19 cellular contexts compared by ENCODE assay signal in genomic region chr7:47544416-47544815, GRCh38. TPM values are rescaled to one million over a fixed set of nuclear protein-coding genes. Genes with fewer than 3 reads are reported as not detected.
A peak's percentile ranks its signal among the peaks of the same experiment; 100 is the strongest.
DNase-seq lines count a peak whose midpoint lies in the region; ATAC-seq and TF ChIP-seq lines count a peak whose summit lies in the region.
"Had no signal": no experiment of that assay in that cellular context is flagged by ENCODE, and none has a peak within 500 bp of the region (broad histone marks: within the 10 kb centered on the region; RNA-seq: fewer than 3 reads in every experiment).

No MANE protein-coding gene starts in this region.

- H3K4me3 Mint-ChIP-seq in glutamatergic neuron (ENCODE audit: unreplicated experiment): peak overlapping the region; percentile 30
- no peak overlapping the region for H3K4me3 Mint-ChIP-seq in stimulated activated memory B cell treated with anti-CD40 and anti-IgM and Interleukin-4, amounts not matched to agents 10 μg/mL and 1 μg/mL and 100 μg/mL, for 72 hours
- H3K4me3 Mint-ChIP-seq: CD4-positive, alpha-beta memory T cell had no signal

- peaks cover 23% of the 10 kb centered on the region for H3K4me1 Mint-ChIP-seq in glutamatergic neuron (ENCODE audit: low read depth, unreplicated experiment)
- H3K4me1 Mint-ChIP-seq in stimulated activated memory B cell treated with anti-CD40 and anti-IgM and Interleukin-4, amounts not matched to agents 10 μg/mL and 1 μg/mL and 100 μg/mL, for 72 hours: peaks cover 56% of the 10 kb centered on the region
- H3K4me1 Mint-ChIP-seq: CD4-positive, alpha-beta memory T cell had no signal

- peak overlapping the region; percentile 43; the same call in 1 of the 2 replicates for H3K9ac ChIP-seq in BLaER1
- no peak overlapping the region for H3K9ac ChIP-seq in OCI-LY3 (ENCODE audit: low read length)
- H3K9ac ChIP-seq: GM23248 had no signal

- H3K4me2 ChIP-seq in BLaER1 (peak overlapping the region; percentile 73), OCI-LY3 (ENCODE audit: low read length) (peak overlapping the region; percentile 61; the same call in 1 of the 2 replicates)

- H4K20me1 ChIP-seq in BLaER1 (peaks cover 50% of the 10 kb centered on the region), OCI-LY3 (ENCODE audit: insufficient read depth, low read length) (no peaks in the 10 kb centered on the region; the same call in 1 of the 2 replicates)

- H3K27me3 ChIP-seq in BLaER1: no peaks in the 10 kb centered on the region
- no peaks in the 10 kb centered on the region for H3K27me3 ChIP-seq in OCI-LY3 (ENCODE audit: low read depth, low read length)
- H3K27me3 ChIP-seq: SJCRH30 had no signal

- peaks cover 5% of the 10 kb centered on the region for H3K36me3 Mint-ChIP-seq in glutamatergic neuron (ENCODE audit: unreplicated experiment)
- peaks cover 3% of the 10 kb centered on the region for H3K36me3 Mint-ChIP-seq in stimulated activated memory B cell treated with anti-CD40 and anti-IgM and Interleukin-4, amounts not matched to agents 10 μg/mL and 1 μg/mL and 100 μg/mL, for 72 hours
- H3K36me3 Mint-ChIP-seq: CD4-positive, alpha-beta memory T cell had no signal

- peaks cover 17% of the 10 kb centered on the region; the same call in 1 of the 2 replicates for H3K36me3 ChIP-seq in BLaER1
- H3K36me3 ChIP-seq in OCI-LY3 (replicated peaks; ENCODE audit: low read depth, low read length): no peaks in the 10 kb centered on the region
- H3K36me3 ChIP-seq: SJCRH30 had no signal

- ATAC-seq in stimulated activated memory B cell treated with anti-CD40 and anti-IgM and Interleukin-4, amounts not matched to agents 10 μg/mL and 1 μg/mL and 100 μg/mL, for 72 hours: no peak
- ATAC-seq in GM19328 (IDR thresholded peaks at IDR 0.05; ENCODE audit: unreplicated experiment): no peak
- ATAC-seq in GM18867 (IDR thresholded peaks at IDR 0.05; ENCODE audit: unreplicated experiment): no peak
- ATAC-seq: HCT116 had no signal

- H3K4me1 ChIP-seq in BLaER1: peaks cover 71% of the 10 kb centered on the region
- peaks cover 25% of the 10 kb centered on the region for H3K4me1 ChIP-seq in OCI-LY3 (ENCODE audit: low read length)
- H3K4me1 ChIP-seq: SJCRH30 had no signal

- no peaks in the 10 kb centered on the region for H3K79me2 ChIP-seq in OCI-LY3 (ENCODE audit: low read length)

- H3K4me3 ChIP-seq in BLaER1 (no peak overlapping the region; the same call in 1 of the 2 replicates), OCI-LY3 (ENCODE audit: low read length) (no peak overlapping the region)
- H3K4me3 ChIP-seq: GM23248, SJCRH30 had no signal

- DNase-seq in glutamatergic neuron (no peak), NCI-H510A (lab: John Stamatoyannopoulos, UW) (no peak)
- DNase-seq: Caco-2; CD4-positive, alpha-beta memory T cell; DMS 273 treated with DMSO at 0.1 percent for 48 hours; DMS79 treated with DMSO at 0.1 percent for 48 hours; GM23248; Kasumi-1; NCI-H1694; NCI-H2081; NCI-H526; SJCRH30; T-helper 1 cell had no signal

- no peak for TF ChIP-seq CTCF in OCI-LY3 (IDR thresholded peaks at IDR 0.05; ENCODE audit: low read depth, low read length)
- no peak for TF ChIP-seq CTCF in glutamatergic neuron (IDR thresholded peaks at IDR 0.05; ENCODE audit: partially characterized antibody, unreplicated experiment)

- no peak overlapping the region for H3K27ac Mint-ChIP-seq in glutamatergic neuron (ENCODE audit: unreplicated experiment)
- H3K27ac Mint-ChIP-seq in stimulated activated memory B cell treated with anti-CD40 and anti-IgM and Interleukin-4, amounts not matched to agents 10 μg/mL and 1 μg/mL and 100 μg/mL, for 72 hours: peak overlapping the region; percentile 56
- H3K27ac Mint-ChIP-seq: CD4-positive, alpha-beta memory T cell had no signal

- peak overlapping the region; percentile 48 for H3K27ac ChIP-seq in BLaER1
- H3K27ac ChIP-seq in OCI-LY3 (ENCODE audit: low read length): no peak overlapping the region
- H3K27ac ChIP-seq: GM23248, SJCRH30 had no signal

- H3K27me3 Mint-ChIP-seq in glutamatergic neuron (ENCODE audit: unreplicated experiment): peaks cover 23% of the 10 kb centered on the region
- H3K27me3 Mint-ChIP-seq in stimulated activated memory B cell treated with anti-CD40 and anti-IgM and Interleukin-4, amounts not matched to agents 10 μg/mL and 1 μg/mL and 100 μg/mL, for 72 hours: no peaks in the 10 kb centered on the region
- H3K27me3 Mint-ChIP-seq: CD4-positive, alpha-beta memory T cell had no signal

- no peaks in the 10 kb centered on the region for H3K9me3 ChIP-seq in BLaER1
- H3K9me3 ChIP-seq in OCI-LY3 (ENCODE audit: insufficient read depth, low read length): no peaks in the 10 kb centered on the region
- H3K9me3 ChIP-seq: Caco-2, SJCRH30 had no signal

- no peak overlapping the region for H2AFZ ChIP-seq in OCI-LY3 (ENCODE audit: low read depth, low read length)
- H2AFZ ChIP-seq: GM23248 had no signal

- peaks cover 5% of the 10 kb centered on the region for H3K9me3 Mint-ChIP-seq in glutamatergic neuron (ENCODE audit: unreplicated experiment)
- H3K9me3 Mint-ChIP-seq in stimulated activated memory B cell treated with anti-CD40 and anti-IgM and Interleukin-4, amounts not matched to agents 10 μg/mL and 1 μg/mL and 100 μg/mL, for 72 hours: no peaks in the 10 kb centered on the region

RNA-seq across cellular contexts. Expression of gene TNS3, which starts 37.5 kb away (rescaled TPM):
- total RNA-seq in glutamatergic neuron (ENCODE audit: unreplicated experiment): 3.8 TPM
